In genomic region chr17:21288581-21289017, GRCh38 we compare ENCODE assay signal across 8 cellular contexts. TPM values are rescaled to one million over a fixed set of nuclear protein-coding genes. Genes with fewer than 3 reads are reported as not detected.
DNase-seq lines count a peak whose midpoint lies in the region; ATAC-seq and TF ChIP-seq lines count a peak whose summit lies in the region.

No MANE protein-coding gene starts in this region.

- peak overlapping the region; percentile 60 for H3K27ac ChIP-seq in cingulate gyrus (ENCODE audit: low read depth, low read length)
- H3K27ac ChIP-seq in gastrocnemius medialis: peak overlapping the region; percentile 94 to 99 (median 97)

- H3K27me3 ChIP-seq in Loucy (ENCODE audit: insufficient read depth, low read length, poor library complexity, severe bottlenecking) (no peaks in the 10 kb centered on the region), gastrocnemius medialis (no peaks in the 10 kb centered on the region)

- peak overlapping the region; percentile 96 for H3K4me2 ChIP-seq in Loucy (ENCODE audit: low read depth, low read length, poor library complexity, severe bottlenecking)

- DNase-seq in AML-193 (lab: John Stamatoyannopoulos, UW): peak; percentile 37 to 44
- no peak for DNase-seq in gastrocnemius medialis
- DNase-seq in NCI-H2029 (lab: John Stamatoyannopoulos, UW): no peak
- DNase-seq in KBM-7: no peak
- no peak for DNase-seq in GM19238 (ENCODE audit: insufficient read length, low spot score)

- intact Hi-C loops in gastrocnemius medialis (cut with DNase I; ENCODE audit: low total_unique reads): loop anchor here (2.0 kb wide), 5 partner anchors 36 to 254 kb away; partner anchors contain the start of genes NATD1, TMEM11 and USP22

- TF ChIP-seq POLR2A in gastrocnemius medialis (IDR thresholded peaks at IDR 0.05): no peak

- H3K4me3 ChIP-seq in Loucy (ENCODE audit: low read length, poor library complexity, severe bottlenecking) (peak overlapping the region; percentile 92), gastrocnemius medialis (peak overlapping the region; percentile 42 to 88 (median 80))

- in situ Hi-C loops in gastrocnemius medialis (cut with MboI; ENCODE audit: low sequenced_read_pairs in 4 of 4) (loop anchor here in 1 of 4 donors (10.0 kb wide), 1 partner anchor 164 kb away; the partner anchor contains the start of gene DHRS7B), KBM-7 (cut with MboI; ENCODE audit: low pct_unique_long_range_greater_than_20kb, low sequenced_read_pairs) (no loop called here)

- peaks cover 71% of the 10 kb centered on the region for H3K79me2 ChIP-seq in Loucy (ENCODE audit: insufficient read depth, low read length)

- H3K9ac ChIP-seq in Loucy (ENCODE audit: low read depth, low read length, poor library complexity, severe bottlenecking): peak overlapping the region; percentile 68

- peak; percentile 37; the same call in 1 of the 2 replicates for TF ChIP-seq CTCF in Loucy (conservative IDR thresholded peaks at IDR 0.05; ENCODE audit: low read length)
- TF ChIP-seq CTCF in gastrocnemius medialis (IDR thresholded peaks at IDR 0.05 in 4 of 5, conservative IDR thresholded peaks at IDR 0.05 in 1 of 5): peak in 3 of 5 experiments; percentile 16 to 31 (median 21)

- H4K20me1 ChIP-seq in Loucy (ENCODE audit: insufficient read depth, low read length, poor library complexity, severe bottlenecking): peaks cover 39% of the 10 kb centered on the region

- no peaks in the 10 kb centered on the region for H3K9me3 ChIP-seq in Loucy (ENCODE audit: insufficient read depth, low read depth, low read length)
- no peaks in the 10 kb centered on the region for H3K9me3 ChIP-seq in gastrocnemius medialis

- H3K9me2 ChIP-seq in Loucy (replicated peaks; ENCODE audit: low read depth, low read length): no peaks in the 10 kb centered on the region

- H3F3A ChIP-seq in Loucy (ENCODE audit: low read depth): no peaks in the 10 kb centered on the region

- peaks cover 44% of the 10 kb centered on the region for H3K4me1 ChIP-seq in Loucy (ENCODE audit: insufficient read depth, low read length, poor library complexity, severe bottlenecking)
- H3K4me1 ChIP-seq in gastrocnemius medialis: peaks cover 57 to 59% of the 10 kb centered on the region in 2 donors

- no peaks in the 10 kb centered on the region; the same call in 1 of the 2 replicates for H3K36me3 ChIP-seq in Loucy (ENCODE audit: insufficient read depth, low read length)
- no peaks in the 10 kb centered on the region for H3K36me3 ChIP-seq in gastrocnemius medialis

- ATAC-seq in GM18907 (IDR thresholded peaks at IDR 0.05; ENCODE audit: unreplicated experiment) (peak; percentile 25), gastrocnemius medialis (no peak)

- no peak overlapping the region for H2AFZ ChIP-seq in Loucy (ENCODE audit: low read length)

RNA-seq across cellular contexts. Expression of gene MAP2K3, which starts 4.1 kb away (rescaled TPM):
- total RNA-seq in gastrocnemius medialis: 100 to 1,000 TPM in 1 of 4 donors, 10 to 100 TPM in 3; 15.7 to 170 (median 63.8) TPM

RNA-seq across cellular contexts. Expression of gene NATD1, which starts 35.4 kb away (rescaled TPM):
- 10 to 100 TPM; 10.1 to 21.2 (median 15.5) TPM for total RNA-seq in gastrocnemius medialis

Comparison
In these comparisons a context has a peak if more than half of its experiments do, and no peak if none do; other contexts are left out.
1. DNase-seq: peak in AML-193 (2 of 2); none in gastrocnemius medialis (0 of 2), NCI-H2029 (single experiment), KBM-7 (single experiment) and GM19238 (single experiment).